In the genomic region with DNA sequence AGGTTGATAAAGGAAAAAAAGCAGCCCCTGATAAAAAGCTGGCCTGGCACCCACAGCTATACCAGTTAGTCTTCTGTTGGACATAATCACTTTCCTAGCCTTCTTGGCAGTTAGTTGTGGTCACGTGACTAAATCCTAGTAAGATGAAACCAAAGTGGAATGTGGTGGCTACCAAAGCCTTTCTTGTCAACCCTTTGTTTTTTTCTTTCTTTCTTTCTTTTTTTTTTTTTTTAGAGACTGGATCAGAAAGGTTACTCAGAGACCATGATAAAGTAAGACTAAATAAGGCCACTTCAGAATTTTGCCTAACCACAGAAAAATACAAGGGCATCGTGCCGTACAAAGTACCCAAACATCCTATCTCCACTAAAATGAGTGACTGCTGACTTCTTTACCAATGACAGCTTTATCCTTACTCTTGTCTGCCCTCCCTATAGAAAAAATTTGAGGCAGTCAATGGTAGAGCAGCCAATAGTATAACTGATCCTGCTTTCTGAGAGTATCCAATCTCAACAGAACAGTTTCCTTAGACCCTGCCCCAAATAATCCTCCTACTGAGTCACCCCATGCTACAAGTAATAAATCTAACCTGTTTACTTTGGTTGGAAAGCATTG, we compare ENCODE assay signal across 12 cellular contexts. TPM values are rescaled to one million over a fixed set of nuclear protein-coding genes. Genes with fewer than 3 reads are reported as not detected.
A peak's percentile ranks its signal among the peaks of the same experiment; 100 is the strongest.
DNase-seq lines count a peak whose midpoint lies in the region; ATAC-seq, FAIRE-seq and TF ChIP-seq lines count a peak whose summit lies in the region.
"Had no signal": no experiment of that assay in that cellular context is flagged by ENCODE, and none has a peak within 500 bp of the region (broad histone marks: within the 10 kb centered on the region; RNA-seq: fewer than 3 reads in every experiment).

No MANE protein-coding gene starts in this region.

- H3K4me2 ChIP-seq in neural progenitor cell = peak overlapping the region; percentile 61

- no peaks in the 10 kb centered on the region for H4K20me1 ChIP-seq in neural progenitor cell (ENCODE audit: low read depth)

- ATAC-seq in HG03571 (IDR thresholded peaks at IDR 0.05; ENCODE audit: unreplicated experiment) (no peak), HG03457 (IDR thresholded peaks at IDR 0.05; ENCODE audit: unreplicated experiment) (no peak)

- H3K4me1 ChIP-seq in neural progenitor cell = peaks cover 23% of the 10 kb centered on the region

- no peaks in the 10 kb centered on the region for H3K9me3 ChIP-seq in neural progenitor cell (ENCODE audit: low read depth)

- H3K27ac Mint-ChIP-seq in neural progenitor cell = no peak overlapping the region

- no peaks in the 10 kb centered on the region for H3K36me3 Mint-ChIP-seq in neural progenitor cell

- H3K4me3 ChIP-seq in bronchial epithelial cell (ENCODE audit: low read depth, low read length) (no peak overlapping the region), neural progenitor cell (no peak overlapping the region)

- H3K27me3 ChIP-seq in bronchial epithelial cell (ENCODE audit: control insufficient read depth, insufficient read depth, low read length) (no peaks in the 10 kb centered on the region), neural progenitor cell (no peaks in the 10 kb centered on the region)

- DNase-seq in Daoy (ENCODE audit: low read depth) = peak; percentile 78
- DNase-seq in NCI-H2029 treated with DMSO at 0.1 percent for 48 hours (lab: John Stamatoyannopoulos, UW) = peak; percentile 41
- peak; percentile 70 for DNase-seq in bronchial epithelial cell (ENCODE audit: low read depth)
- DNase-seq in neural progenitor cell (ENCODE audit: low spot score) = peak; percentile 81
- no peak for DNase-seq in NCI-H2227 treated with DMSO at 0.1 percent for 48 hours (lab: John Stamatoyannopoulos, UW)
- no peak for DNase-seq in GOT3 (lab: John Stamatoyannopoulos, UW)
- DNase-seq: activated CD4-positive, alpha-beta T cell treated with anti-CD3 and anti-CD28 coated beads for 4 hours; posterior cingulate gyrus had no signal

- H3F3A ChIP-seq in neural progenitor cell (ENCODE audit: low read depth) = peaks cover 21% of the 10 kb centered on the region

- no peak for FAIRE-seq in bronchial epithelial cell (lab: Jason Lieb, UNC)
- FAIRE-seq: G401.6, GM19239 had no signal

- no peaks in the 10 kb centered on the region for H3K36me3 ChIP-seq in bronchial epithelial cell (ENCODE audit: control insufficient read depth, insufficient read depth, low read length)
- H3K36me3 ChIP-seq in neural progenitor cell = no peaks in the 10 kb centered on the region

- TF ChIP-seq CTCF in bronchial epithelial cell (IDR thresholded peaks at IDR 0.05; ENCODE audit: insufficient read depth, low read length, severe bottlenecking) (no peak), neural progenitor cell (IDR thresholded peaks at IDR 0.05) (no peak)

- H3K27me3 Mint-ChIP-seq in neural progenitor cell (ENCODE audit: insufficient read depth, low read depth) = peaks cover 5% of the 10 kb centered on the region

- H3K9me3 Mint-ChIP-seq in neural progenitor cell = no peaks in the 10 kb centered on the region

- no peaks in the 10 kb centered on the region for H3K79me2 ChIP-seq in neural progenitor cell (ENCODE audit: low read depth)

- peak overlapping the region; percentile 51 for H3K27ac ChIP-seq in neural progenitor cell

- peaks cover 10% of the 10 kb centered on the region for H3K4me1 Mint-ChIP-seq in neural progenitor cell

- peak overlapping the region; percentile 9 for H2AFZ ChIP-seq in neural progenitor cell (replicated peaks)

- H3K9ac ChIP-seq in neural progenitor cell = no peak overlapping the region

- no peak overlapping the region for H3K4me3 Mint-ChIP-seq in neural progenitor cell

RNA-seq across cellular contexts. Expression of a gene that starts 14.2 kb away (rescaled TPM):
- 2.2 and 2.7 TPM in 2 replicates for total RNA-seq in Daoy (2014; rRNA removed; shearing (Covaris generic))
- total RNA-seq in bronchial epithelial cell = 5.0 and 5.5 TPM in 2 replicates
- 13.0 and 16.4 TPM in 2 replicates for total RNA-seq in neural progenitor cell (ENCODE audit: low replicate concordance)

RNA-seq across cellular contexts. Expression of a gene that starts 44.6 kb away (rescaled TPM):
- total RNA-seq in Daoy (2014; rRNA removed; shearing (Covaris generic)) = 597 and 602 TPM in 2 replicates
- total RNA-seq in bronchial epithelial cell = 485 and 531 TPM in 2 replicates
- total RNA-seq in neural progenitor cell (ENCODE audit: low replicate concordance) = 1,112 and 1,406 TPM in 2 replicates

RNA-seq across cellular contexts. Expression of a gene that starts 45.2 kb away (rescaled TPM):
- total RNA-seq in Daoy (2014; rRNA removed; shearing (Covaris generic)) = 8.8 and 9.6 TPM in 2 replicates
- total RNA-seq in bronchial epithelial cell (3.7 and 4.7 TPM in 2 replicates), neural progenitor cell (ENCODE audit: low replicate concordance) (22.9 and 35.7 TPM in 2 replicates)

Comparison
In these comparisons a context has a peak if more than half of its experiments do, and no peak if none do; other contexts are left out.
1. DNase-seq: peak in Daoy (single experiment), NCI-H2029 treated with DMSO at 0.1 percent for 48 hours (single experiment), bronchial epithelial cell (single experiment) and neural progenitor cell (single experiment); none in NCI-H2227 treated with DMSO at 0.1 percent for 48 hours (single experiment) and GOT3 (single experiment).